ENCODE assay signal across 8 cellular contexts in the genomic region with DNA sequence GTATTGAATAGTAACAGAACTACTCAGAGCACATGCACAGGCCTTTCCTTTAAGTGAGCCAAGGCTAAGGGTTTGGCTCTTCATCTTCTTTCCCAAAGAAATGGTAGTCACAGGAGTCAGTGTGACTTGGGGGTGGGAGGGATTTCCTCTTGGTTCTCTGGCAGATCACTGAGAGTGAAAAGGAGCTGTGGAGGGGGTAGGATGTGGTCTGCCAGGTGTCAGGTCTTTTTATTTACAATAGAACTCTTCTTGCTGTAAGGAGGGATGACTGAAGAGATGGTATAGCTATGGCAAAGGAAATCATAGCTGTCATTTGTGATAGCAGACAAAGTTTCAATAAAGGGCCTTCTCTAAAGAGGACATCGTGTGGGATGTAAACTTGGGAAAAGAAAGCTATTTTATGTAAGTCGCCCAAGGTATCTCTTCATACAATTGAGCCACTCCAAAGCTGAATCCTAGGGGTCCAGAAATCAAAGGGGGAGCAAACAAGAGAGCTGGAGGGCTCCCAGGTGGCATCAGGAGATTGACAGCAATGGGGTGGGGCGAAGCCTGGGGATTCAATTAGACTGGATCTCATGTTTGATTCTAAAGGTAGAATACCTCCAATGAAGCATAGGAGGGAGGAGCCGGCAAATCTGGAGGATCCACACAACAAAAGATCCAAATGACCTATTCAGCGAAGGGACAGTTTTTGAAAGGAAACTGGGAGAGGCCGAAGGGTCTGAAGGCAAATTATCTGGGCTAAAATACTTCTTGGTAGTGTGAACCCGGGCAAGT. TPM values are rescaled to one million over a fixed set of nuclear protein-coding genes. Genes with fewer than 3 reads are reported as not detected.
DNase-seq lines count a peak whose midpoint lies in the region; ATAC-seq and TF ChIP-seq lines count a peak whose summit lies in the region.

No MANE protein-coding gene starts in this region.

- peaks cover 20% of the 10 kb centered on the region for H3K79me1 ChIP-seq in trophoblast cell (ENCODE audit: low read length)

- TF ChIP-seq CTCF in Caco-2 (IDR thresholded peaks at IDR 0.05; ENCODE audit: insufficient read depth in 1 of 2, low read depth in 1 of 2, low read length in 1 of 2, severe bottlenecking in 1 of 2, unreplicated experiment in 1 of 2), result no peak
- no peak for TF ChIP-seq CTCF in dorsolateral prefrontal cortex (IDR thresholded peaks at IDR 0.05 in 54 of 56, conservative IDR thresholded peaks at IDR 0.05 in 2 of 56; ENCODE audit: low read depth in 1 of 56, partially characterized antibody in 56 of 56)

- no TSS peak for BruUV-seq in Caco-2 (replicated peaks; lab: Mats Ljungman, UMichigan)

- peaks cover 40% of the 10 kb centered on the region for H3K36me3 Mint-ChIP-seq in Caco-2 (ENCODE audit: insufficient read depth, unreplicated experiment)

- H3K79me2 ChIP-seq in trophoblast cell (ENCODE audit: control insufficient read depth, insufficient read depth, low read length, poor library complexity), result peaks cover 10% of the 10 kb centered on the region

- H2AFZ ChIP-seq in trophoblast cell (ENCODE audit: insufficient read depth, low read length, poor library complexity), result no peak overlapping the region

- no peak overlapping the region for H3K4me2 ChIP-seq in trophoblast cell (ENCODE audit: low read length)

- H3K27ac Mint-ChIP-seq in Caco-2 (ENCODE audit: unreplicated experiment), result peak overlapping the region; percentile 98

- H3K4me3 Mint-ChIP-seq in Caco-2 (ENCODE audit: unreplicated experiment), result peak overlapping the region; percentile 87

- no peak overlapping the region for H2BK5ac ChIP-seq in trophoblast cell (ENCODE audit: low read depth, low read length, poor library complexity)

- no peak overlapping the region for H2BK12ac ChIP-seq in trophoblast cell (ENCODE audit: low read length)

- DNase-seq in Caco-2 (no peak), NCI-H2227 treated with DMSO at 0.1 percent for 48 hours (lab: John Stamatoyannopoulos, UW) (peak; percentile 30), dorsolateral prefrontal cortex (no peak), trophoblast cell (no peak), cerebellar nuclear complex (lab: John Stamatoyannopoulos, UW) (no peak), SW 1271 (lab: John Stamatoyannopoulos, UW) (no peak)
- no peak for DNase-seq in stimulated activated CD4-positive, alpha-beta T cell treated with anti-CD3 and anti-CD28 coated beads, Interleukin-1b, Interleukin-23, amount 100 ng/mL, for 48 hours

- no peak overlapping the region for H4K12ac ChIP-seq in trophoblast cell (ENCODE audit: low read depth, low read length)

- no peak overlapping the region for H3K4me3 ChIP-seq in Caco-2 (ENCODE audit: low read depth, low read length)
- no peak overlapping the region for H3K4me3 ChIP-seq in dorsolateral prefrontal cortex
- no peak overlapping the region for H3K4me3 ChIP-seq in trophoblast cell (ENCODE audit: low read depth, low read length)

- peaks cover 47% of the 10 kb centered on the region for H3K4me1 Mint-ChIP-seq in Caco-2 (ENCODE audit: low read depth, unreplicated experiment)

- H3K4me1 ChIP-seq in Caco-2, result peaks cover 45% of the 10 kb centered on the region
- peaks cover 5 to 6% of the 10 kb centered on the region in 2 experiments for H3K4me1 ChIP-seq in trophoblast cell (ENCODE audit: control insufficient read depth in 1 of 2, insufficient read depth in 2 of 2, low read length in 2 of 2)

- H2BK120ac ChIP-seq in trophoblast cell (ENCODE audit: insufficient read depth, low read length, poor library complexity), result no peak overlapping the region

- POLR2A ChIA-PET in Caco-2 (lab: Charles Lee), result interaction anchor here (3.7 kb wide), 1 partner anchor 70 kb away, joined by 103 read pairs; no protein-coding TSS in a partner anchor

- H3K23ac ChIP-seq in trophoblast cell (ENCODE audit: low read length), result no peak overlapping the region

- H4K91ac ChIP-seq in trophoblast cell (ENCODE audit: low read depth, low read length), result peak overlapping the region; percentile 7

- no peak overlapping the region for H3K18ac ChIP-seq in trophoblast cell (ENCODE audit: low read length)

- no peaks in the 10 kb centered on the region for H3K9me3 Mint-ChIP-seq in Caco-2 (ENCODE audit: unreplicated experiment)

- no peak for ATAC-seq in HG02938 (IDR thresholded peaks at IDR 0.05; ENCODE audit: unreplicated experiment)

- H3K9me3 ChIP-seq in Caco-2 (no peaks in the 10 kb centered on the region), trophoblast cell (ENCODE audit: insufficient read depth, low read depth, low read length) (no peaks in the 10 kb centered on the region)

- no peaks in the 10 kb centered on the region for H3K27me3 Mint-ChIP-seq in Caco-2 (ENCODE audit: insufficient read depth, unreplicated experiment)

- H2AK5ac ChIP-seq in trophoblast cell (ENCODE audit: low read length), result no peak overlapping the region

- H3K27me3 ChIP-seq in Caco-2 (replicated peaks; ENCODE audit: control insufficient read depth, insufficient read depth, low read length) (no peaks in the 10 kb centered on the region), dorsolateral prefrontal cortex (no peaks in the 10 kb centered on the region), trophoblast cell (ENCODE audit: insufficient read depth, low read length) (no peaks in the 10 kb centered on the region)

- H3K9ac ChIP-seq in trophoblast cell (ENCODE audit: low read length), result no peak overlapping the region

- no CpG with 5 or more reads among the region's 7 CpGs for WGBS in trophoblast cell (ENCODE audit: extremely low coverage, insufficient coverage, insufficient read length)

- H3K36me3 ChIP-seq in Caco-2 (ENCODE audit: control insufficient read depth, insufficient read depth, low read length), result no peaks in the 10 kb centered on the region
- H3K36me3 ChIP-seq in trophoblast cell (ENCODE audit: control insufficient read depth in 1 of 2, insufficient read depth in 2 of 2, low read length in 2 of 2), result no peaks in the 10 kb centered on the region

- H3K4ac ChIP-seq in trophoblast cell (ENCODE audit: low read depth, low read length), result no peak overlapping the region

- intact Hi-C loops in Caco-2 (cut with micrococcal nuclease; ENCODE audit: unreplicated experiment), result no loop called here
- intact Hi-C loops in dorsolateral prefrontal cortex (cut with DNase I), result no loop called here

- no peak overlapping the region for H4K8ac ChIP-seq in trophoblast cell (ENCODE audit: low read depth, low read length)

- CTCF ChIA-PET in Caco-2 (lab: Charles Lee), result no interaction called here

- H3K27ac ChIP-seq in dorsolateral prefrontal cortex (peak overlapping the region in 49 of 59 donors; percentile 2 to 100 (median 99)), trophoblast cell (ENCODE audit: low read depth, low read length) (no peak overlapping the region)

- no peak overlapping the region for H3K14ac ChIP-seq in trophoblast cell (ENCODE audit: low read length)

RNA-seq across cellular contexts. Expression of gene CHD2, which starts 20.0 kb away (rescaled TPM):
- 85.0 and 108 TPM in 2 replicates for total RNA-seq in Caco-2 (2022)
- 100 to 1,000 TPM; 120 to 227 (median 167) TPM for total RNA-seq in dorsolateral prefrontal cortex
- polyA plus RNA-seq in trophoblast cell (2013), result 98.2 and 104 TPM in 2 replicates
